Comparison of ENCODE assay signal across 15 cellular contexts in the genomic region with DNA sequence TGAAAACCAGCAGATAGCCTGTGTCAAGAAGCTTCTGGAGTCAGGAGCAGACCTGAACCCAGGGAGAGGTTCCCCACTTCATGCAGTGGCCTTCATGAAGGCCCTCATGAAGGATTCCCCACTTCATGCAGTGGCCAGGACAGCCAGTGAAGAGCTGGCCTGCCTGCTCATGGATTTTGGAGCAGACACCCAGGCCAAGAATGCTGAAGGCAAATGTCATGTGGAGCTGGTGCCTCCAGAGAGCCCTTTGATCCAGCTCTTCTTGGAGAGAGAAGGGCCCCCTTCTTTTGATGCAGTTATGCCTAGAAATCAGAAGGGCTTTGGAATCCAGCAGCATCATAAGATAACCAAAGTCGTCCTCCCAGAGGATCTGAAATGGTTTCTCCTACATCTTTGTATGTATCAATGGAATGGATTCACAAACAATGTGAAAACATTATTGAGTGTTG.
DNase-seq lines count a peak whose midpoint lies in the region; ATAC-seq, FAIRE-seq and TF ChIP-seq lines count a peak whose summit lies in the region.
"Had no signal": no experiment of that assay in that cellular context is flagged by ENCODE, and none has a peak within 500 bp of the region (broad histone marks: within the 10 kb centered on the region; RNA-seq: fewer than 3 reads in every experiment).

No MANE protein-coding gene starts in this region.

- peak overlapping the region; percentile 72 for H2AFZ ChIP-seq in K562 (ENCODE audit: low read depth, low read length)

- CTCF ChIA-PET in K562 (lab: Yijun Ruan, JAX; ENCODE audit: low intra/inter-chr PET ratio) = interaction anchor here (3.9 kb wide), 1 partner anchor 122 kb away, joined by 38 read pairs; no protein-coding TSS in a partner anchor

- H3K9me3 ChIP-seq in K562 (replicated peaks; ENCODE audit: control insufficient read depth, insufficient read depth, low read depth, low read length) (no peaks in the 10 kb centered on the region), right lobe of liver (no peaks in the 10 kb centered on the region), spleen (no peaks in the 10 kb centered on the region), transverse colon (no peaks in the 10 kb centered on the region)
- H3K9me3 ChIP-seq: BLaER1, HAP-1 had no signal

- H3K79me2 ChIP-seq in K562 (ENCODE audit: control insufficient read depth, insufficient read depth, low read length) = no peaks in the 10 kb centered on the region

- 10% methylated on average over 1 of the region's 1 CpG for WGBS in K562 (ENCODE audit: insufficient coverage, low coverage, missing lambda C conversion rate)
- WGBS in right lobe of liver (ENCODE audit: insufficient coverage, low coverage, low lambda C conversion rate, missing lambda C conversion rate) = 67% methylated on average over 1 of the region's 1 CpG
- whole genome bisulfite sequencing in spleen, 5 donors = 78 to 95% (median 83%) methylated on average over 1 of the region's 1 CpG
- 81% methylated on average over 1 of the region's 1 CpG; no CpG with 5 or more reads in 1 of the 2 donors for WGBS in transverse colon (ENCODE audit: low coverage in 1 of 2), 2 donors

- TF ChIP-seq CTCF in K562 (IDR thresholded peaks at IDR 0.05 in 2 of 3, conservative IDR thresholded peaks at IDR 0.05 in 1 of 3; ENCODE audit: insufficient read depth in 2 of 3, low read depth in 1 of 3, low read length in 3 of 3) = no peak
- TF ChIP-seq CTCF in right lobe of liver (IDR thresholded peaks at IDR 0.05) = no peak
- TF ChIP-seq CTCF in spleen (IDR thresholded peaks at IDR 0.05 in 8 of 11, conservative IDR thresholded peaks at IDR 0.05 in 3 of 11) = no peak
- no peak for TF ChIP-seq CTCF in transverse colon (IDR thresholded peaks at IDR 0.05)

- H3K4me3 ChIP-seq in K562 (no peak overlapping the region), right lobe of liver (no peak overlapping the region), spleen (no peak overlapping the region), transverse colon (no peak overlapping the region)
- H3K4me3 ChIP-seq: BLaER1, HAP-1 had no signal

- no peak for TF ChIP-seq RAD21 in K562 (CRISPR knock-in tag; conservative IDR thresholded peaks at IDR 0.05 in 1 of 2, IDR thresholded peaks at IDR 0.05 in 1 of 2)

- H3K4me1 ChIP-seq in K562 (replicated peaks in 1 of 2; ENCODE audit: control insufficient read depth in 2 of 2, insufficient read depth in 2 of 2, low read length in 2 of 2) = peaks cover 6 to 12% of the 10 kb centered on the region in 2 experiments; a peak in 4 of 5 replicates
- peaks cover 0 to 16% (median 0%) of the 10 kb centered on the region in 4 donors for H3K4me1 ChIP-seq in right lobe of liver
- H3K4me1 ChIP-seq in spleen = peaks cover 4 to 11% (median 8%) of the 10 kb centered on the region in 6 donors
- H3K4me1 ChIP-seq in transverse colon = peaks cover 0 to 13% (median 4%) of the 10 kb centered on the region in 4 donors
- H3K4me1 ChIP-seq: BLaER1, HAP-1 had no signal

- TF ChIP-seq EP300 in K562 (IDR thresholded peaks at IDR 0.05; ENCODE audit: low read length) = no peak
- no peak for TF ChIP-seq EP300 in transverse colon (IDR thresholded peaks at IDR 0.05; ENCODE audit: low read depth)

- no peak for FAIRE-seq in K562 (lab: Jason Lieb, UNC)
- FAIRE-seq: GM19239 had no signal

- ATAC-seq in K562 (no peak), right lobe of liver (peak; percentile 4 to 10 (median 6))

- intact Hi-C loops in K562 (cut with micrococcal nuclease) (loop anchor here (10.0 kb wide), 1 partner anchor 239 kb away; no protein-coding TSS in a partner anchor), right lobe of liver (cut with DNase I) (no loop called here), spleen (cut with DNase I; ENCODE audit: low total_unique reads) (loop anchor here (5.0 kb wide), 1 partner anchor 126 kb away; no protein-coding TSS in a partner anchor), transverse colon (cut with DNase I; ENCODE audit: low total_unique reads) (loop anchor here (10.0 kb wide), 2 partner anchors 189 to 229 kb away; no protein-coding TSS in a partner anchor)

- H3K27ac ChIP-seq in K562 (ENCODE audit: extremely low read depth, low read depth, low read length) (no peak overlapping the region), right lobe of liver (peak overlapping the region in 2 of 3 donors; percentile 16 to 53), spleen (no peak overlapping the region), transverse colon (no peak overlapping the region)
- H3K27ac ChIP-seq: 22Rv1, BLaER1 had no signal

- DNase-seq in activated effector memory CD4-positive, alpha-beta T cell treated with anti-CD3 and anti-CD28 coated beads, Interleukin-2, amount 50 U/mL, for 16 hours = peak; percentile 50
- no peak for DNase-seq in activated effector memory CD4-positive, alpha-beta T cell treated with Interleukin-2 at 50 U/mL for 16 hours
- DNase-seq in K562 (ENCODE audit: extremely low read depth in 1 of 4, low spot score in 3 of 4) = no peak
- DNase-seq in right lobe of liver = peak in 1 of 3 donors; percentile 37
- DNase-seq in spleen = peak; percentile 33
- no peak for DNase-seq in transverse colon
- no peak for DNase-seq in NCI-H345 (lab: John Stamatoyannopoulos, UW)
- no peak for DNase-seq in iPS-NIHi7 (ENCODE audit: extremely low spot score)
- DNase-seq: CD8-positive, alpha-beta memory T cell; GF-D8; GOT3 had no signal

- no peak overlapping the region for H3K4me2 ChIP-seq in K562 (ENCODE audit: insufficient read depth, low read length)
- H3K4me2 ChIP-seq: BLaER1 had no signal

- H3K9ac ChIP-seq in K562 (ENCODE audit: insufficient read depth in 1 of 2, low read depth in 2 of 2, low read length in 2 of 2) = no peak overlapping the region; a peak in 1 of 4 replicates
- H3K9ac ChIP-seq: BLaER1 had no signal

- H3K36me3 ChIP-seq in K562 (ENCODE audit: control insufficient read depth, insufficient read depth, low read length) (no peaks in the 10 kb centered on the region), right lobe of liver (no peaks in the 10 kb centered on the region), spleen (no peaks in the 10 kb centered on the region), transverse colon (no peaks in the 10 kb centered on the region)
- H3K36me3 ChIP-seq: BLaER1, HAP-1 had no signal

- no peaks in the 10 kb centered on the region for H3K27me3 ChIP-seq in K562 (ENCODE audit: control insufficient read depth in 2 of 2, insufficient read depth in 2 of 2, low read length in 2 of 2)
- no peaks in the 10 kb centered on the region for H3K27me3 ChIP-seq in right lobe of liver
- H3K27me3 ChIP-seq in spleen (replicated peaks in 1 of 7) = no peaks in the 10 kb centered on the region
- no peaks in the 10 kb centered on the region for H3K27me3 ChIP-seq in transverse colon
- H3K27me3 ChIP-seq: BLaER1 had no signal

- in situ Hi-C loops in K562 (cut with MboI) (no loop called here), transverse colon (cut with MboI; ENCODE audit: low pct_ligation_motif_present in 1 of 4, low pct_unique_long_range_greater_than_20kb in 1 of 4, low sequenced_read_pairs in 3 of 4) (loop anchor here in 2 of 4 donors (10.0 to 25.0 kb wide), 3 partner anchors 129 to 199 kb away; no protein-coding TSS in a partner anchor)

- BruUV-seq in K562 (replicated peaks; lab: Mats Ljungman, UMichigan) = no TSS peak

- no peaks in the 10 kb centered on the region for H3K9me1 ChIP-seq in K562 (ENCODE audit: control insufficient read depth, insufficient read depth, low read length)

- H4K20me1 ChIP-seq in K562 (replicated peaks; ENCODE audit: control insufficient read depth, insufficient read depth, low read length) = no peaks in the 10 kb centered on the region
- H4K20me1 ChIP-seq: BLaER1 had no signal

- TF ChIP-seq POLR2A in K562 (conservative IDR thresholded peaks at IDR 0.05) (no peak), right lobe of liver (IDR thresholded peaks at IDR 0.05) (no peak), spleen (IDR thresholded peaks at IDR 0.05) (no peak), transverse colon (IDR thresholded peaks at IDR 0.05) (no peak)

- POLR2A ChIA-PET in K562 (lab: Yijun Ruan, JAX) = interaction anchor here (0.6 to 1.7 kb wide), 6 partner anchors 8 to 259 kb away, joined by 3 to 6 read pairs (median 3); no protein-coding TSS in a partner anchor

TF ChIP-seq in K562, 482 proteins besides CTCF, POLR2A, EP300 and RAD21 (continues in another document):
- TF ChIP-seq TEAD2 (tag; IDR thresholded peaks at IDR 0.05) (no peak), ZNF253 (CRISPR knock-in tag; conservative IDR thresholded peaks at IDR 0.05) (no peak), ZBTB7A (IDR thresholded peaks at IDR 0.05; ENCODE audit: borderline replicate concordance, control insufficient read depth, low read depth, low read length) (no peak), SAP30 (IDR thresholded peaks at IDR 0.05; ENCODE audit: borderline replicate concordance, insufficient read depth, low read depth, low read length, poor library complexity, severe bottlenecking) (no peak), NBN (IDR thresholded peaks at IDR 0.05; ENCODE audit: low read depth) (no peak), ZNF282 (CRISPR knock-in tag; IDR thresholded peaks at IDR 0.05) (no peak), BHLHE40 (IDR thresholded peaks at IDR 0.05; ENCODE audit: low read length) (no peak), SETDB1 (IDR thresholded peaks at IDR 0.05; ENCODE audit: low read length) (no peak), ZNF707 (CRISPR knock-in tag; conservative IDR thresholded peaks at IDR 0.05) (no peak), GABPB1 (CRISPR knock-in tag; IDR thresholded peaks at IDR 0.05) (no peak), SRSF1 (IDR thresholded peaks at IDR 0.05; ENCODE audit: low read depth, low read length) (no peak)
- TF ChIP-seq, protein P1, sequence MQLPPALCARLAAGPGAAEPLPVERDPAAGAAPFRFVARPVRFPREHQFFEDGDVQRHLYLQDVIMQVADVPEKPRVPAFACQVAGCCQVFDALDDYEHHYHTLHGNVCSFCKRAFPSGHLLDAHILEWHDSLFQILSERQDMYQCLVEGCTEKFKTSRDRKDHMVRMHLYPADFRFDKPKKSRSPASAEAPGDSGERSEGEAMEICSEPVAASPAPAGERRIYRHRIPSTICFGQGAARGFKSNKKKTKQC (CRISPR knock-in tag; IDR thresholded peaks at IDR 0.05) = no peak
- TF ChIP-seq, protein P2, sequence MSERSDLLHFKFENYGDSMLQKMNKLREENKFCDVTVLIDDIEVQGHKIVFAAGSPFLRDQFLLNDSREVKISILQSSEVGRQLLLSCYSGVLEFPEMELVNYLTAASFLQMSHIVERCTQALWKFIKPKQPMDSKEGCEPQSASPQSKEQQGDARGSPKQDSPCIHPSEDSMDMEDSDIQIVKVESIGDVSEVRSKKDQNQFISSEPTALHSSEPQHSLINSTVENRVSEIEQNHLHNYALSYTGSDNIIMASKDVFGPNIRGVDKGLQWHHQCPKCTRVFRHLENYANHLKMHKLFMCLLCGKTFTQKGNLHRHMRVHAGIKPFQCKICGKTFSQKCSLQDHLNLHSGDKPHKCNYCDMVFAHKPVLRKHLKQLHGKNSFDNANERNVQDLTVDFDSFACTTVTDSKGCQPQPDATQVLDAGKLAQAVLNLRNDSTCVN (CRISPR knock-in tag; IDR thresholded peaks at IDR 0.05) = no peak

Comparison
In these comparisons a context has a peak if more than half of its experiments do, and no peak if none do; other contexts are left out.
1. DNase-seq: peak in activated effector memory CD4-positive, alpha-beta T cell treated with anti-CD3 and anti-CD28 coated beads, Interleukin-2, amount 50 U/mL, for 16 hours (single experiment) and spleen (single experiment); none in activated effector memory CD4-positive, alpha-beta T cell treated with Interleukin-2 at 50 U/mL for 16 hours (single experiment), K562 (0 of 4), transverse colon (single experiment), NCI-H345 (single experiment) and iPS-NIHi7 (single experiment).
2. H3K27ac ChIP-seq: peak in right lobe of liver (2 of 3); none in K562 (single experiment), spleen (0 of 8) and transverse colon (0 of 4).
3. intact Hi-C loops: an anchor here in K562 (10.0 kb wide), spleen (5.0 kb wide) and transverse colon (10.0 kb wide); none called in right lobe of liver.